In the genomic region with DNA sequence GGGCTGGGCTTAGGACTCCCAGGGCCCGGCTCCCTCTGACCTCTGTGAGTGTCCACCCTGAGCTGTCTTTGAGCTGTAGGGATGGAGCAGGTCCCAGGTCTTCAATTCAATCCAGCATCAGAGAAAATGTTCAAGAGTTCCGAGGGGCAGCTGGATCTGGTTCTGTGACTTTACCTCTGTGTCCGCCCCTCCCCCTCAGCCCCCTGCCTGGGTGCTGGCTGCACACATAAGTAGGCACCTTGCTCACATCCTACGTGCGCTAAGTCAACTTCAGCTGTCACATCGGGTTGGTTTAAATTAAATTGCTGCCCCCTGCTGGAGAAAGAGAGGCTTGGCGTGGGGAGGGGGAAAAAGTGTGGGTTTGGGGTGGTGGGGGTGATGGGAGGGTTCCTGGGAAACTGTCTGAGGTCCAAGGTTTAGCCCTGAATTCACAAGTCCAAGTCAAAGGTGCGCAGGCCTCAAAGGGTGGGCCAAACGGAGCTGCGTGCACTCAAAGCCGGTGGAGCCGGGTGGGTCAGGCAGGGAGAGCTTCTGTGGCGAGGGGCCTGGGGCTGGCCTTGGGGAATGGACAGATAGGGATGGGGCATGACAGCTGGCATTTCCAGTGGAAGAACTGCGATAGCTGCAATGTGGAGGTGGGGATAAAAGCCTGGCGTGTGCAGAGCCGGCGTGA, we compare ENCODE assay signal across 9 cellular contexts. TPM values are rescaled to one million over a fixed set of nuclear protein-coding genes. Genes with fewer than 3 reads are reported as not detected.
DNase-seq lines count a peak whose midpoint lies in the region; ATAC-seq and TF ChIP-seq lines count a peak whose summit lies in the region.
"Had no signal": no experiment of that assay in that cellular context is flagged by ENCODE, and none has a peak within 500 bp of the region (broad histone marks: within the 10 kb centered on the region; RNA-seq: fewer than 3 reads in every experiment).

No MANE protein-coding gene starts in this region.

- intact Hi-C loops in heart right ventricle (cut with DNase I) (loop anchor here in 1 of 10 donors (5.0 kb wide), 1 partner anchor 595 kb away; a partner anchor contains a TSS), left cardiac atrium (cut with DNase I) (no loop called here), tibial artery (cut with DNase I; ENCODE audit: low total_unique reads) (no loop called here), gastrocnemius medialis (cut with DNase I; ENCODE audit: low total_unique reads) (no loop called here)

- H3K4me1 ChIP-seq in heart right ventricle (no peaks in the 10 kb centered on the region), tibial artery (no peaks in the 10 kb centered on the region), gastrocnemius medialis (no peaks in the 10 kb centered on the region)

- H3K9me3 ChIP-seq in heart right ventricle (no peaks in the 10 kb centered on the region), tibial artery (no peaks in the 10 kb centered on the region), gastrocnemius medialis (no peaks in the 10 kb centered on the region)

- no peak overlapping the region for H3K27ac ChIP-seq in heart right ventricle
- H3K27ac ChIP-seq in tibial artery = no peak overlapping the region
- H3K27ac ChIP-seq in gastrocnemius medialis = no peak overlapping the region

- TF ChIP-seq CTCF in heart right ventricle (IDR thresholded peaks at IDR 0.05) (peak; percentile 10 to 50 (median 45)), tibial artery (IDR thresholded peaks at IDR 0.05) (peak; percentile 7 to 34), gastrocnemius medialis (IDR thresholded peaks at IDR 0.05 in 4 of 5, conservative IDR thresholded peaks at IDR 0.05 in 1 of 5) (peak in 2 of 5 experiments; percentile 26 to 45)

- no peak for ATAC-seq in heart right ventricle
- no peak for ATAC-seq in left cardiac atrium
- ATAC-seq in HG03565 (IDR thresholded peaks at IDR 0.05; ENCODE audit: unreplicated experiment) = no peak
- ATAC-seq in gastrocnemius medialis = no peak

- in situ Hi-C loops in gastrocnemius medialis (cut with MboI; ENCODE audit: low sequenced_read_pairs in 4 of 4) = no loop called here

- peaks cover 0 to 56% (median 20%) of the 10 kb centered on the region in 7 donors for H3K27me3 ChIP-seq in heart right ventricle
- H3K27me3 ChIP-seq in tibial artery = peaks cover 0 to 37% of the 10 kb centered on the region in 2 donors
- peaks cover 0 to 10% (median 0%) of the 10 kb centered on the region in 3 donors for H3K27me3 ChIP-seq in gastrocnemius medialis

- H3K36me3 ChIP-seq in heart right ventricle (no peaks in the 10 kb centered on the region), tibial artery (no peaks in the 10 kb centered on the region), gastrocnemius medialis (no peaks in the 10 kb centered on the region)

- 39 to 42% methylated on average over 17 of the region's 17 CpGs for WGBS in heart right ventricle, 2 donors

- no peak for DNase-seq in heart right ventricle
- no peak for DNase-seq in left cardiac atrium
- peak; percentile 26 for DNase-seq in RPMI8226
- peak; percentile 14 for DNase-seq in globus pallidus (ENCODE audit: low spot score)
- DNase-seq in tibial artery = no peak
- DNase-seq in gastrocnemius medialis = no peak
- DNase-seq in MV-4-11 (lab: John Stamatoyannopoulos, UW) = no peak

- no peak overlapping the region for H3K4me3 ChIP-seq in heart right ventricle
- no peak overlapping the region for H3K4me3 ChIP-seq in tibial artery
- H3K4me3 ChIP-seq in gastrocnemius medialis = no peak overlapping the region

- no peak for TF ChIP-seq POLR2A in gastrocnemius medialis (IDR thresholded peaks at IDR 0.05)

RNA-seq across cellular contexts. Expression of a gene that starts 3.0 kb away (rescaled TPM):
- total RNA-seq in heart right ventricle (not detected), left cardiac atrium (not detected), gastrocnemius medialis (not detected)
- not detected for polyA plus RNA-seq in heart right ventricle
- total RNA-seq: G401 had no signal

RNA-seq across cellular contexts. Expression of a gene that starts 11.0 kb away (rescaled TPM):
- total RNA-seq in heart right ventricle (under 1 TPM in 1 of 10 donors, not detected in 9; 0.09 TPM), left cardiac atrium (under 1 TPM; 0.21 TPM), gastrocnemius medialis (not detected)
- under 1 TPM in 1 of 2 donors, not detected in 1; 0.04 TPM for polyA plus RNA-seq in heart right ventricle
- total RNA-seq: G401 had no signal

RNA-seq across cellular contexts. Expression of a gene that starts 12.3 kb away (rescaled TPM):
- total RNA-seq in heart right ventricle (not detected), left cardiac atrium (not detected), gastrocnemius medialis (not detected)
- not detected for polyA plus RNA-seq in heart right ventricle
- total RNA-seq: G401 had no signal

Comparison
In these comparisons a context has a peak if more than half of its experiments do, and no peak if none do; other contexts are left out.
1. DNase-seq: peak in RPMI8226 (single experiment) and globus pallidus (single experiment); none in heart right ventricle (0 of 2), left cardiac atrium (single experiment), tibial artery (0 of 2), gastrocnemius medialis (0 of 2) and MV-4-11 (single experiment).